8 cellular contexts compared by ENCODE assay signal in the genomic region with DNA sequence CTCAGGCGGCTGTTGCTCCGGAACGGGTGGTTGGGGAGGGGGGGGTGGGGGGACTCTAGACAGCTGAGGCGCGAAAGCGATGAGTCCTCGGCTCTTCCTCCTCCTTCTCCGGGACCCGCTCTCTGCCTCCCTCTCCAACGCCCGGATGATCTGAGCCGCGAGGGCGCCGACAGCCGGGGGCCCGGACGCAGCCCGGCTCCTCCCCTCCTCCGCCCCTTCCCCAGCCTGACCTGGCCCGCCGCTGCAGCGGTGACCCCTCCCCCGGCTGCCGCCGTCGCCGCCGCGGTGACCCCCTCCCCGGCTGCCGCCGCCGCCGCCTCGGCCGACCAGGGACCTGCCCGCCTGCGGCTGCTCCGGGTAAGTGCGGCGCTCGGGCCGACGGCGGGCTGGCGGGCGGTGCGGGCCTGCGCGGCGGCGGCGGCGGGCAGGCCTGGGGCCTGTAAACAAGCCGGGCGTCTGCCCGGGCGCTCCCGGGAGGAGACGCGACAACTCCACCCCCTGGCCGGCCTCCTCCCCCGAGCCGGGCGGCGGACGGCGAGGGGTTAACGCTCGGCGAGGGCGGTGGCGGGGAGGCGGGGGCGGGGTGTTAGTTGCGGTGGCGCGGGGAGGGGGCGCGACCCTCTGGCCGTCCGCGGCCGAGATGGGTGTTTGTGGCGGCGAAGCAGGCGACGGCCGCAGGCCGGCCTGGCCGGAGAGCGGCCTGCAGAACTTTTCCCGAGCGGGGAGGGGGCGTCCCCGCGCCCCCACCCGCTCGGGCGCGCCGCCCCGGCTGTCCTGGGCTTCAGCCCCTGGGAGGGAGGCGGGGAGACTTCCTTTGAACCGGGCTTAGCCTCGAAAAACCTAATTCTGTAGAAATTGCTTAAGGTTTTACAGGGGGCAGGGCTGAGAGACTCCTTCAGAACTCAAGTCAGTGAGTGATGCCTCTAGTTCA. TPM values are rescaled to one million over a fixed set of nuclear protein-coding genes. Genes with fewer than 3 reads are reported as not detected.
DNase-seq lines count a peak whose midpoint lies in the region; ATAC-seq and TF ChIP-seq lines count a peak whose summit lies in the region.

No MANE protein-coding gene starts in this region.

- peak; percentile 26 for DNase-seq in DMS53 treated with DMSO at 0.1 percent for 48 hours (lab: John Stamatoyannopoulos, UW; ENCODE audit: unreplicated experiment)
- DNase-seq in KBM-7, result peak; percentile 60
- DNase-seq in SJSA1 (ENCODE audit: low read depth in 1 of 2, low spot score in 2 of 2), result peak; percentile 23 to 64
- peak; percentile 73 for DNase-seq in glomerular visceral epithelial cell (ENCODE audit: extremely low spot score)
- DNase-seq in omental fat pad (ENCODE audit: low spot score), result no peak

- peaks cover 17% of the 10 kb centered on the region for H3K4me1 ChIP-seq in SJSA1 (replicated peaks)

- peak overlapping the region; percentile 81 for H3K4me3 ChIP-seq in SJSA1

- H3K9me3 Mint-ChIP-seq in activated naive CD4-positive, alpha-beta T cell treated with anti-CD3 and anti-CD28 coated beads, Interleukin-2, amount 50 U/mL, for 24 hours, result no peaks in the 10 kb centered on the region

- ATAC-seq in GM21576 (IDR thresholded peaks at IDR 0.05; ENCODE audit: unreplicated experiment) (peak; percentile 41), omental fat pad (ENCODE audit: low FRiP score) (peak; percentile 50)

- H3K9me3 ChIP-seq in SJSA1 (replicated peaks), result no peaks in the 10 kb centered on the region

- H3K27ac ChIP-seq in SJSA1 (peak overlapping the region; percentile 69), temporal lobe (ENCODE audit: low read depth, low read length) (peak overlapping the region; percentile 50)

- H3K4me1 Mint-ChIP-seq in activated naive CD4-positive, alpha-beta T cell treated with anti-CD3 and anti-CD28 coated beads, Interleukin-2, amount 50 U/mL, for 24 hours, result peaks cover 65% of the 10 kb centered on the region

- no peaks in the 10 kb centered on the region for H3K27me3 Mint-ChIP-seq in activated naive CD4-positive, alpha-beta T cell treated with anti-CD3 and anti-CD28 coated beads, Interleukin-2, amount 50 U/mL, for 24 hours

- in situ Hi-C loops in KBM-7 (cut with MboI; ENCODE audit: low pct_unique_long_range_greater_than_20kb, low sequenced_read_pairs), result no loop called here

- peak overlapping the region; percentile 79 for H3K27ac Mint-ChIP-seq in activated naive CD4-positive, alpha-beta T cell treated with anti-CD3 and anti-CD28 coated beads, Interleukin-2, amount 50 U/mL, for 24 hours

- H3K36me3 ChIP-seq in SJSA1, result no peaks in the 10 kb centered on the region

- TF ChIP-seq CTCF in omental fat pad (IDR thresholded peaks at IDR 0.05), result no peak

- peaks cover 1% of the 10 kb centered on the region for H3K36me3 Mint-ChIP-seq in activated naive CD4-positive, alpha-beta T cell treated with anti-CD3 and anti-CD28 coated beads, Interleukin-2, amount 50 U/mL, for 24 hours

- H3K4me3 Mint-ChIP-seq in activated naive CD4-positive, alpha-beta T cell treated with anti-CD3 and anti-CD28 coated beads, Interleukin-2, amount 50 U/mL, for 24 hours, result peak overlapping the region; percentile 94

- no peaks in the 10 kb centered on the region for H3K27me3 ChIP-seq in SJSA1 (replicated peaks)

RNA-seq across cellular contexts. Expression of a gene that starts 0.6 kb away (rescaled TPM):
- total RNA-seq in SJSA1 (2014; rRNA removed; shearing (Covaris generic)), result 7.8 and 13.7 TPM in 2 replicates
- 10 to 100 TPM; 37.2 to 53.8 (median 38.9) TPM for total RNA-seq in omental fat pad
- total RNA-seq in temporal lobe, result 65.6 TPM
